In genomic region chr16:56012479-56012811, GRCh38 we compare ENCODE assay signal across 31 cellular contexts.
"Had no signal": no experiment of that assay in that cellular context is flagged by ENCODE, and none has a peak within 500 bp of the region (broad histone marks: within the 10 kb centered on the region; RNA-seq: fewer than 3 reads in every experiment).

No MANE protein-coding gene starts in this region.

- H3K27ac Mint-ChIP-seq: naive thymus-derived CD8-positive, alpha-beta T cell; natural killer cell treated with Interleukin-12 subunit alpha and Interleukin-12 subunit beta and Interleukin-15 and Interleukin-18, amount 100 ng/mL, for 72 hours; nephron progenitor cell; stimulated activated memory B cell treated with anti-CD40 and anti-IgM and Interleukin-4, amounts not matched to agents 10 μg/mL and 1 μg/mL and 100 μg/mL, for 72 hours; stimulated activated naive CD8-positive, alpha-beta T cell treated with anti-CD3 and anti-CD28 coated beads, Interleukin-15, amount 100 ng/mL, for 72 hours; type B pancreatic cell had no signal

- H3K27me3 ChIP-seq: neutrophil, right atrium auricular region, testis, transverse colon, upper lobe of right lung, uterus had no signal

- H3K36me3 Mint-ChIP-seq: naive thymus-derived CD8-positive, alpha-beta T cell; natural killer cell treated with Interleukin-12 subunit alpha and Interleukin-12 subunit beta and Interleukin-15 and Interleukin-18, amount 100 ng/mL, for 72 hours; stimulated activated memory B cell treated with anti-CD40 and anti-IgM and Interleukin-4, amounts not matched to agents 10 μg/mL and 1 μg/mL and 100 μg/mL, for 72 hours; type B pancreatic cell had no signal

- H3K4me2 ChIP-seq: smooth muscle cell had no signal

- ATAC-seq: naive thymus-derived CD8-positive, alpha-beta T cell; natural killer cell treated with Interleukin-12 subunit alpha and Interleukin-12 subunit beta and Interleukin-15 and Interleukin-18, amount 100 ng/mL, for 72 hours; pancreas; sciatic nerve; stimulated activated memory B cell treated with anti-CD40 and anti-IgM and Interleukin-4, amounts not matched to agents 10 μg/mL and 1 μg/mL and 100 μg/mL, for 72 hours; stimulated activated naive CD8-positive, alpha-beta T cell treated with anti-CD3 and anti-CD28 coated beads, Interleukin-15, amount 100 ng/mL, for 72 hours; stimulated activated naive CD8-positive, alpha-beta T cell treated with anti-CD3 and anti-CD28 coated beads, Interleukin-15, Interleukin-2, amounts not matched to agents 100 U/mL and 50 U/mL, for 24 hours; upper lobe of right lung had no signal

- H3K4me3 ChIP-seq: pancreas, prostate gland, right atrium auricular region, skin epidermis, smooth muscle cell, spleen, suprapubic skin, testis, tibial artery, transverse colon, upper lobe of right lung, uterus had no signal

- FAIRE-seq: pancreas had no signal

- H3K9me3 ChIP-seq: neutrophil, pancreas, prostate gland, right atrium auricular region, spleen, suprapubic skin, testis, tibial artery, transverse colon, upper lobe of right lung, uterus had no signal

- H3K9me3 Mint-ChIP-seq: natural killer cell treated with Interleukin-12 subunit alpha and Interleukin-12 subunit beta and Interleukin-15 and Interleukin-18, amount 100 ng/mL, for 72 hours; nephron progenitor cell; neural crest cell; type B pancreatic cell had no signal

- H3K4me1 Mint-ChIP-seq: naive thymus-derived CD8-positive, alpha-beta T cell; nephron progenitor cell; neural crest cell; stimulated activated memory B cell treated with anti-CD40 and anti-IgM and Interleukin-4, amounts not matched to agents 10 μg/mL and 1 μg/mL and 100 μg/mL, for 72 hours; stimulated activated naive CD8-positive, alpha-beta T cell treated with anti-CD3 and anti-CD28 coated beads, Interleukin-15, amount 100 ng/mL, for 72 hours had no signal

- DNase-seq: naive thymus-derived CD8-positive, alpha-beta T cell; nephron progenitor cell; nucleus accumbens; pancreas; retina; spleen; stimulated activated CD4-positive, alpha-beta T cell treated with anti-CD3 and anti-CD28 coated beads, Interleukin-12 subunit alpha, Interleukin-12 subunit beta, amount 100 ng/mL, for 4 hours; stimulated activated CD4-positive, alpha-beta T cell treated with anti-CD3 and anti-CD28 coated beads, Interleukin-1b, Interleukin-23, amount 100 ng/mL, for 48 hours; stimulated activated CD4-positive, alpha-beta T cell treated with anti-CD3 and anti-CD28 coated beads, Interleukin-4, amount 100 ng/mL, for 1 hour; stimulated activated CD4-positive, alpha-beta T cell treated with anti-CD3 and anti-CD28 coated beads, Interleukin-4, amount 100 ng/mL, for 4 hours; stimulated activated CD8-positive, alpha-beta memory T cell treated with anti-CD3 and anti-CD28 coated beads, Interleukin-4, amount 100 ng/mL, for 48 hours; stimulated activated naive CD4-positive, alpha-beta T cell; stimulated activated naive CD8-positive, alpha-beta T cell treated with anti-CD3 and anti-CD28 coated beads, Interleukin-15, amount 100 ng/mL, for 72 hours; stimulated activated naive CD8-positive, alpha-beta T cell treated with anti-CD3 and anti-CD28 coated beads, Interleukin-15, Interleukin-2, amounts not matched to agents 100 U/mL and 50 U/mL, for 24 hours; substantia nigra; testis; tibial artery; transverse colon; upper lobe of right lung; uterus had no signal

- H3K4me1 ChIP-seq: pancreas, prostate gland, right atrium auricular region, spleen, suprapubic skin, testis, tibial artery, transverse colon, upper lobe of right lung, uterus had no signal

- H3K4me3 Mint-ChIP-seq: naive thymus-derived CD8-positive, alpha-beta T cell; natural killer cell treated with Interleukin-12 subunit alpha and Interleukin-12 subunit beta and Interleukin-15 and Interleukin-18, amount 100 ng/mL, for 72 hours; nephron progenitor cell; neural crest cell; stimulated activated memory B cell treated with anti-CD40 and anti-IgM and Interleukin-4, amounts not matched to agents 10 μg/mL and 1 μg/mL and 100 μg/mL, for 72 hours; stimulated activated naive CD8-positive, alpha-beta T cell treated with anti-CD3 and anti-CD28 coated beads, Interleukin-15, amount 100 ng/mL, for 72 hours; type B pancreatic cell had no signal

- H3K36me3 ChIP-seq: neutrophil, pancreas, prostate gland, right atrium auricular region, spleen, suprapubic skin, tibial artery, transverse colon, upper lobe of right lung, uterus had no signal

- H3K27ac ChIP-seq: neutrophil, pancreas, prostate gland, skin epidermis, spleen, suprapubic skin, testis, tibial artery, transverse colon, upper lobe of right lung, uterus had no signal
